12 cellular contexts compared by ENCODE assay signal in genomic region chr5:177093803-177094202, GRCh38. TPM values are rescaled to one million over a fixed set of nuclear protein-coding genes. Genes with fewer than 3 reads are reported as not detected.
DNase-seq lines count a peak whose midpoint lies in the region; ATAC-seq and TF ChIP-seq lines count a peak whose summit lies in the region.
"Had no signal": no experiment of that assay in that cellular context is flagged by ENCODE, and none has a peak within 500 bp of the region (broad histone marks: within the 10 kb centered on the region; RNA-seq: fewer than 3 reads in every experiment).

No MANE protein-coding gene starts in this region.

- 0 out of 2 replicates have a peak, but pooled peaks cover 9% of the 10 kb centered on the region for H3K9me1 ChIP-seq in IMR-90 (ENCODE audit: insufficient read depth, low read length)

- peak overlapping the region; percentile 56 for H4K5ac ChIP-seq in IMR-90 (ENCODE audit: low read depth, low read length)

- H2BK20ac ChIP-seq in IMR-90 (ENCODE audit: low read depth, low read length), result peak overlapping the region; percentile 47

- H3K4me1 Mint-ChIP-seq in activated CD4-positive, alpha-beta memory T cell treated with anti-CD3 and anti-CD28 coated beads for 36 hours (ENCODE audit: low read depth), result no peaks in the 10 kb centered on the region
- H3K4me1 Mint-ChIP-seq: CD8-positive, alpha-beta memory T cell had no signal

- H3K4me2 ChIP-seq in IMR-90 (ENCODE audit: low read depth, low read length) (no peak overlapping the region), mesenchymal stem cell (ENCODE audit: low read length, poor library complexity, severe bottlenecking) (no peak overlapping the region)

- dilution Hi-C loops in IMR-90 (cut with HindIII; ENCODE audit: low sequenced_read_pairs, unreplicated experiment), result no loop called here

- H3K27me3 ChIP-seq in IMR-90 (ENCODE audit: control insufficient read depth, insufficient read depth, low read length), result no peaks in the 10 kb centered on the region
- H3K27me3 ChIP-seq in body of pancreas, result no peaks in the 10 kb centered on the region
- H3K27me3 ChIP-seq in mesenchymal stem cell (ENCODE audit: control insufficient read depth in 1 of 2, insufficient read depth in 1 of 2, low read length in 2 of 2), result peaks cover 0 to 25% of the 10 kb centered on the region in 2 experiments
- H3K27me3 ChIP-seq in transverse colon, result no peaks in the 10 kb centered on the region

- H3K9ac ChIP-seq in IMR-90 (ENCODE audit: low read depth, low read length) (no peak overlapping the region), mesenchymal stem cell (ENCODE audit: low read length) (no peak overlapping the region)
- H3K9ac ChIP-seq: BLaER1 had no signal

- H4K91ac ChIP-seq in IMR-90 (ENCODE audit: insufficient read depth, low read depth, low read length) (peak overlapping the region; percentile 52; the same call in 1 of the 2 replicates), mesenchymal stem cell (ENCODE audit: low read length) (no peak overlapping the region)

- no peak overlapping the region for H3K4me3 Mint-ChIP-seq in activated CD4-positive, alpha-beta memory T cell treated with anti-CD3 and anti-CD28 coated beads for 36 hours
- H3K4me3 Mint-ChIP-seq: CD8-positive, alpha-beta memory T cell had no signal

- CTCF ChIA-PET in IMR-90 (lab: Yijun Ruan, JAX), result interaction anchor here (1.4 kb wide), 1 partner anchor 17 kb away, joined by 4 read pairs; no protein-coding TSS in a partner anchor
- CTCF ChIA-PET in activated CD4-positive, alpha-beta memory T cell treated with anti-CD3 and anti-CD28 coated beads for 36 hours (lab: Charles Lee), result no interaction called here

- POLR2A ChIA-PET in IMR-90 (lab: Charles Lee; ENCODE audit: unreplicated experiment), result no interaction called here
- POLR2A ChIA-PET in activated CD4-positive, alpha-beta memory T cell treated with anti-CD3 and anti-CD28 coated beads for 36 hours (lab: Charles Lee), result no interaction called here

- ATAC-seq in IMR-90 (ENCODE audit: low read depth), result no peak
- ATAC-seq in body of pancreas, result no peak
- ATAC-seq in left colon, result no peak
- no peak for ATAC-seq in HG03175 (IDR thresholded peaks at IDR 0.05; ENCODE audit: unreplicated experiment)

- H3K27me3 Mint-ChIP-seq in activated CD4-positive, alpha-beta memory T cell treated with anti-CD3 and anti-CD28 coated beads for 36 hours, result peaks cover 3% of the 10 kb centered on the region
- H3K27me3 Mint-ChIP-seq: CD8-positive, alpha-beta memory T cell had no signal

- H3K23ac ChIP-seq in IMR-90 (ENCODE audit: low read depth, low read length), result no peak overlapping the region
- H3K23ac ChIP-seq in mesenchymal stem cell (ENCODE audit: low read length in 2 of 2), result no peak overlapping the region

- 0 out of 2 replicates have a peak overlapping the region, but pooled peaks have one; percentile 32 for H3K56ac ChIP-seq in IMR-90 (ENCODE audit: extremely low read depth, insufficient read depth, low read length)

- no peak for TF ChIP-seq RAD21 in IMR-90 (IDR thresholded peaks at IDR 0.05; ENCODE audit: low read length)

- H3K79me1 ChIP-seq in IMR-90 (ENCODE audit: low read depth in 1 of 2, low read length in 2 of 2), result no peaks in the 10 kb centered on the region
- peaks cover 9% of the 10 kb centered on the region for H3K79me1 ChIP-seq in mesenchymal stem cell (replicated peaks; ENCODE audit: low read length, poor library complexity, severe bottlenecking)

- WGBS in IMR-90 (ENCODE audit: extremely low coverage in 2 of 2, insufficient read length in 1 of 2), 2 experiments, result no CpG with 5 or more reads among the region's 6 CpGs
- WGBS in body of pancreas, 2 donors, result 84 to 95% methylated on average over 6 of the region's 6 CpGs
- 97% methylated on average over 3 of the region's 6 CpGs for WGBS in mesenchymal stem cell
- 91 to 100% methylated on average over 1 to 6 of the region's 6 CpGs for WGBS in transverse colon (ENCODE audit: low coverage in 1 of 2), 2 donors

- H3K27ac ChIP-seq in IMR-90 (ENCODE audit: insufficient read depth, low read length) (peak overlapping the region; percentile 85; the same call in 1 of the 2 replicates), body of pancreas (peak overlapping the region in 3 of 4 donors; percentile 65 to 78 (median 71)), mesenchymal stem cell (ENCODE audit: low read length, poor library complexity, severe bottlenecking) (peak overlapping the region; percentile 74), transverse colon (peak overlapping the region; percentile 29 to 68 (median 52))
- H3K27ac ChIP-seq: BLaER1 had no signal

- H2BK120ac ChIP-seq in IMR-90 (ENCODE audit: low read depth, low read length) (peak overlapping the region; percentile 73; the same call in 1 of the 2 replicates), mesenchymal stem cell (ENCODE audit: low read depth, low read length) (peak overlapping the region; percentile 35)

- H3K4ac ChIP-seq in IMR-90 (ENCODE audit: low read depth, low read length), result peak overlapping the region; percentile 38
- H3K4ac ChIP-seq in mesenchymal stem cell (ENCODE audit: low read depth in 1 of 2, low read length in 2 of 2), result no peak overlapping the region

- no peak overlapping the region for H3K27ac Mint-ChIP-seq in activated CD4-positive, alpha-beta memory T cell treated with anti-CD3 and anti-CD28 coated beads for 36 hours
- H3K27ac Mint-ChIP-seq: CD8-positive, alpha-beta memory T cell had no signal

- TF ChIP-seq EP300 in transverse colon (IDR thresholded peaks at IDR 0.05; ENCODE audit: low read depth), result no peak

- peak overlapping the region; percentile 64; the same call in 1 of the 2 replicates for H3K18ac ChIP-seq in IMR-90 (ENCODE audit: low read depth, low read length)
- H3K18ac ChIP-seq in mesenchymal stem cell (ENCODE audit: low read depth in 1 of 2, low read length in 2 of 2), result no peak overlapping the region

- H3K9me3 ChIP-seq in IMR-90 (ENCODE audit: control insufficient read depth, insufficient read depth, low read length) (no peaks in the 10 kb centered on the region), body of pancreas (no peaks in the 10 kb centered on the region), mesenchymal stem cell (ENCODE audit: control insufficient read depth, low read length) (no peaks in the 10 kb centered on the region), transverse colon (no peaks in the 10 kb centered on the region)
- H3K9me3 ChIP-seq: BLaER1, Caco-2 had no signal

- H4K20me1 ChIP-seq in IMR-90 (ENCODE audit: insufficient read depth, low read length), result no peaks in the 10 kb centered on the region; the same call in 1 of the 2 replicates
- H4K20me1 ChIP-seq: BLaER1 had no signal

- H2BK12ac ChIP-seq in mesenchymal stem cell (ENCODE audit: low read length in 2 of 2), result no peak overlapping the region

- intact Hi-C loops in IMR-90 (cut with micrococcal nuclease), result no loop called here
- intact Hi-C loops in body of pancreas (cut with DNase I), result loop anchor here (10.0 kb wide), 1 partner anchor 439 kb away; no protein-coding TSS in a partner anchor
- intact Hi-C loops in transverse colon (cut with DNase I; ENCODE audit: low total_unique reads), result loop anchor here (10.0 kb wide), 1 partner anchor 1629 kb away; no protein-coding TSS in a partner anchor
- intact Hi-C loops in left colon (cut with DNase I, micrococcal nuclease), result no loop called here
- intact Hi-C loops in activated CD4-positive, alpha-beta memory T cell treated with anti-CD3 and anti-CD28 coated beads for 36 hours (cut with micrococcal nuclease), result no loop called here

- no TSS peak for BruUV-seq in IMR-90 (replicated peaks; lab: Mats Ljungman, UMichigan)

- TF ChIP-seq CTCF in IMR-90 (conservative IDR thresholded peaks at IDR 0.05; ENCODE audit: low read depth, low read length), result no peak
- TF ChIP-seq CTCF in body of pancreas (IDR thresholded peaks at IDR 0.05), result no peak
- TF ChIP-seq CTCF in transverse colon (IDR thresholded peaks at IDR 0.05), result no peak

- H3K4me3 ChIP-seq in IMR-90 (ENCODE audit: insufficient read depth, low read depth, low read length) (no peak overlapping the region), body of pancreas (no peak overlapping the region), mesenchymal stem cell (ENCODE audit: insufficient read depth in 1 of 2, low read depth in 1 of 2, low read length in 2 of 2) (no peak overlapping the region), transverse colon (no peak overlapping the region)
- H3K4me3 ChIP-seq: BLaER1 had no signal

- H2AK9ac ChIP-seq in IMR-90 (replicated peaks; ENCODE audit: low read depth, low read length, poor library complexity), result peak overlapping the region; percentile 55

- peak overlapping the region; percentile 74 for H2AK5ac ChIP-seq in IMR-90 (ENCODE audit: low read depth, low read length)
- peak overlapping the region; percentile 43 for H2AK5ac ChIP-seq in mesenchymal stem cell (ENCODE audit: low read length, severe bottlenecking)

- in situ Hi-C loops in IMR-90 (cut with MboI; ENCODE audit: low sequenced_read_pairs) (no loop called here), transverse colon (cut with MboI; ENCODE audit: low pct_ligation_motif_present in 1 of 4, low pct_unique_long_range_greater_than_20kb in 1 of 4, low sequenced_read_pairs in 3 of 4) (no loop called here)

- no peak for TF ChIP-seq POLR2A in IMR-90 (IDR thresholded peaks at IDR 0.05; ENCODE audit: low read depth, low read length)
- TF ChIP-seq POLR2A in body of pancreas (IDR thresholded peaks at IDR 0.05), result no peak
- TF ChIP-seq POLR2A in transverse colon (IDR thresholded peaks at IDR 0.05), result no peak

- peaks cover 12% of the 10 kb centered on the region; the same call in 1 of the 2 replicates for H3K36me3 ChIP-seq in IMR-90 (ENCODE audit: control insufficient read depth, insufficient read depth, low read length)
- peaks cover 0 to 9% of the 10 kb centered on the region in 2 donors for H3K36me3 ChIP-seq in body of pancreas (replicated peaks in 1 of 2; ENCODE audit: insufficient read depth in 1 of 2, low read depth in 2 of 2)
- peaks cover 0 to 85% of the 10 kb centered on the region in 2 experiments for H3K36me3 ChIP-seq in mesenchymal stem cell (ENCODE audit: control insufficient read depth in 1 of 2, insufficient read depth in 2 of 2, low read depth in 1 of 2, low read length in 2 of 2)
- H3K36me3 ChIP-seq in transverse colon, result no peaks in the 10 kb centered on the region
- H3K36me3 ChIP-seq: BLaER1 had no signal

- no peaks in the 10 kb centered on the region for H3K36me3 Mint-ChIP-seq in activated CD4-positive, alpha-beta memory T cell treated with anti-CD3 and anti-CD28 coated beads for 36 hours
- H3K36me3 Mint-ChIP-seq: CD8-positive, alpha-beta memory T cell had no signal

- H2BK5ac ChIP-seq in IMR-90 (ENCODE audit: low read depth, low read length, poor library complexity, severe bottlenecking) (no peak overlapping the region), mesenchymal stem cell (ENCODE audit: low read depth, low read length, poor library complexity, severe bottlenecking) (no peak overlapping the region)

- 0 out of 2 replicates have a peak overlapping the region, but pooled peaks have one; percentile 24 for H3K14ac ChIP-seq in IMR-90 (replicated peaks; ENCODE audit: low read depth, low read length)
- no peak overlapping the region for H3K14ac ChIP-seq in mesenchymal stem cell (ENCODE audit: low read length in 2 of 2)

- H4K8ac ChIP-seq in IMR-90 (ENCODE audit: low read depth in 2 of 2, low read length in 2 of 2) (peak overlapping the region; percentile 46 to 54; a peak in 2 of 4 replicates), mesenchymal stem cell (ENCODE audit: low read length) (no peak overlapping the region)

- H3K4me1 ChIP-seq in IMR-90 (ENCODE audit: control insufficient read depth, insufficient read depth, low read length), result peaks cover 31% of the 10 kb centered on the region
- H3K4me1 ChIP-seq in body of pancreas, result peaks cover 72% of the 10 kb centered on the region
- H3K4me1 ChIP-seq in mesenchymal stem cell (ENCODE audit: control insufficient read depth, insufficient read depth, low read depth, low read length), result peaks cover 69% of the 10 kb centered on the region
- peaks cover 6 to 51% (median 36%) of the 10 kb centered on the region in 4 donors for H3K4me1 ChIP-seq in transverse colon

- DNase-seq in IMR-90 (no peak), body of pancreas (no peak), mesenchymal stem cell (no peak), transverse colon (no peak), left colon (no peak)
- no peak for DNase-seq in activated CD4-positive, alpha-beta memory T cell treated with anti-CD3 and anti-CD28 coated beads for 36 hours
- DNase-seq: CD8-positive, alpha-beta memory T cell; DND-41; GDM1 had no signal

- H2BK15ac ChIP-seq in IMR-90 (ENCODE audit: low read depth, low read length), result 0 out of 3 replicates have a peak overlapping the region, but pooled peaks have one; percentile 43
- H2BK15ac ChIP-seq in mesenchymal stem cell (ENCODE audit: low read depth, poor library complexity, severe bottlenecking), result no peak overlapping the region

- H2AFZ ChIP-seq in IMR-90 (replicated peaks; ENCODE audit: low read length, poor library complexity), result no peak overlapping the region
- no peak overlapping the region for H2AFZ ChIP-seq in mesenchymal stem cell (ENCODE audit: low read depth, low read length)

- H3K9me3 Mint-ChIP-seq in activated CD4-positive, alpha-beta memory T cell treated with anti-CD3 and anti-CD28 coated beads for 36 hours, result no peaks in the 10 kb centered on the region
- H3K9me3 Mint-ChIP-seq: CD8-positive, alpha-beta memory T cell had no signal

RNA-seq across cellular contexts. Expression of gene FGFR4, which starts 7.1 kb away (rescaled TPM):
- 0.90 and 1.7 TPM in 2 replicates for total RNA-seq in IMR-90 (2012; rRNA removed)
- 2.4 TPM in 2 replicates for polyA plus RNA-seq in IMR-90 (2012; rRNA removed)
- 2.5 TPM in 2 replicates for polyA plus RNA-seq in IMR-90 (2012; cell fraction: cytosol; rRNA removed)
- polyA plus RNA-seq in IMR-90 (2012; cell fraction: nucleus; rRNA removed; ENCODE audit: low replicate concordance), result 5.8 and 8.5 TPM in 2 replicates
- total RNA-seq in body of pancreas, result 10 to 100 TPM; 33.7 to 63.9 TPM
- 16.1 TPM for polyA plus RNA-seq in mesenchymal stem cell (2013, experiment 1 of 2)
- 16.0 TPM for polyA plus RNA-seq in mesenchymal stem cell (2013, experiment 2 of 2)
- 10 to 100 TPM; 15.3 to 86.2 (median 22.2) TPM for total RNA-seq in transverse colon
- total RNA-seq in left colon, result 10 to 100 TPM; 43.3 to 56.1 TPM
- under 1 TPM; 0.76 to 0.87 TPM for total RNA-seq in activated CD4-positive, alpha-beta memory T cell treated with anti-CD3 and anti-CD28 coated beads for 36 hours

RNA-seq across cellular contexts. Expression of gene NSD1, which starts 39.8 kb away (rescaled TPM):
- total RNA-seq in IMR-90 (2012; rRNA removed) (31.0 and 34.2 TPM in 2 replicates), body of pancreas (10 to 100 TPM; 29.8 to 32.0 TPM), transverse colon (10 to 100 TPM; 32.6 to 84.9 (median 60.7) TPM), left colon (10 to 100 TPM; 55.6 to 65.8 TPM)
- 7.7 and 8.1 TPM in 2 replicates for polyA plus RNA-seq in IMR-90 (2012; rRNA removed)
- 2.4 and 3.2 TPM in 2 replicates for polyA plus RNA-seq in IMR-90 (2012; cell fraction: cytosol; rRNA removed)
- 5.7 and 14.9 TPM in 2 replicates for polyA plus RNA-seq in IMR-90 (2012; cell fraction: nucleus; rRNA removed; ENCODE audit: low replicate concordance)
- polyA plus RNA-seq in mesenchymal stem cell (2013, experiment 1 of 2), result 15.1 TPM
- 14.0 TPM for polyA plus RNA-seq in mesenchymal stem cell (2013, experiment 2 of 2)
- 10 to 100 TPM; 54.6 to 55.5 TPM for total RNA-seq in activated CD4-positive, alpha-beta memory T cell treated with anti-CD3 and anti-CD28 coated beads for 36 hours

Comparison
In these comparisons a context has a peak if more than half of its experiments do, and no peak if none do; other contexts are left out.
1. intact Hi-C loops: an anchor here in body of pancreas (10.0 kb wide) and transverse colon (10.0 kb wide); none called in IMR-90, left colon and activated CD4-positive, alpha-beta memory T cell treated with anti-CD3 and anti-CD28 coated beads for 36 hours.